In genomic region chr5:115343855-115344254, GRCh38 we compare ENCODE assay signal across 13 cellular contexts. TPM values are rescaled to one million over a fixed set of nuclear protein-coding genes. Genes with fewer than 3 reads are reported as not detected.
DNase-seq lines count a peak whose midpoint lies in the region; ATAC-seq and TF ChIP-seq lines count a peak whose summit lies in the region.
"Had no signal": no experiment of that assay in that cellular context is flagged by ENCODE, and none has a peak within 500 bp of the region (broad histone marks: within the 10 kb centered on the region; RNA-seq: fewer than 3 reads in every experiment).

No MANE protein-coding gene starts in this region.

- intact Hi-C loops in left lung (cut with DNase I) = no loop called here

- H3K4me1 Mint-ChIP-seq in type B pancreatic cell (ENCODE audit: unreplicated experiment) = no peaks in the 10 kb centered on the region
- H3K4me1 Mint-ChIP-seq: activated CD4-positive, alpha-beta memory T cell treated with anti-CD3 and anti-CD28 coated beads, Interleukin-2, amount 10 ng/mL, durations not matched to agents 7 days and 5 days had no signal

- H3K9me3 Mint-ChIP-seq in type B pancreatic cell = no peaks in the 10 kb centered on the region
- H3K9me3 Mint-ChIP-seq: activated CD4-positive, alpha-beta memory T cell treated with anti-CD3 and anti-CD28 coated beads, Interleukin-2, amount 10 ng/mL, durations not matched to agents 7 days and 5 days had no signal

- H3K27me3 Mint-ChIP-seq in type B pancreatic cell = no peaks in the 10 kb centered on the region

- no peak overlapping the region for H3K27ac Mint-ChIP-seq in type B pancreatic cell
- H3K27ac Mint-ChIP-seq: activated CD4-positive, alpha-beta memory T cell treated with anti-CD3 and anti-CD28 coated beads, Interleukin-2, amount 10 ng/mL, durations not matched to agents 7 days and 5 days; activated naive CD8-positive, alpha-beta T cell had no signal

- H3K4me1 ChIP-seq in skeletal muscle satellite cell (ENCODE audit: control insufficient read depth, insufficient read depth, low read length) = peaks cover 29% of the 10 kb centered on the region
- peaks cover 0 to 2% of the 10 kb centered on the region in 2 donors for H3K4me1 ChIP-seq in left lung

- peak overlapping the region; percentile 65 for H3K4me2 ChIP-seq in skeletal muscle satellite cell (ENCODE audit: low read length)

- H3K4me3 Mint-ChIP-seq in type B pancreatic cell = no peak overlapping the region
- H3K4me3 Mint-ChIP-seq: activated CD4-positive, alpha-beta memory T cell treated with anti-CD3 and anti-CD28 coated beads, Interleukin-2, amount 10 ng/mL, durations not matched to agents 7 days and 5 days; activated naive CD8-positive, alpha-beta T cell had no signal

- H3K36me3 ChIP-seq in skeletal muscle satellite cell (ENCODE audit: insufficient read depth, low read length) (no peaks in the 10 kb centered on the region), left lung (no peaks in the 10 kb centered on the region)

- H3K27ac ChIP-seq in left lung = no peak overlapping the region

- no peaks in the 10 kb centered on the region for H3K27me3 ChIP-seq in skeletal muscle satellite cell (ENCODE audit: control insufficient read depth, insufficient read depth, low read length)
- no peaks in the 10 kb centered on the region for H3K27me3 ChIP-seq in left lung

- no peak for TF ChIP-seq CTCF in left lung (IDR thresholded peaks at IDR 0.05)
- TF ChIP-seq CTCF in type B pancreatic cell (conservative IDR thresholded peaks at IDR 0.05) = no peak

- no peak for ATAC-seq in left lung

- H3K36me3 Mint-ChIP-seq in type B pancreatic cell = no peaks in the 10 kb centered on the region
- H3K36me3 Mint-ChIP-seq: activated naive CD8-positive, alpha-beta T cell had no signal

- H3K9ac ChIP-seq in skeletal muscle satellite cell (ENCODE audit: low read depth, low read length) = peak overlapping the region; percentile 5

- H3K9me3 ChIP-seq in skeletal muscle satellite cell (replicated peaks; ENCODE audit: low read length) (no peaks in the 10 kb centered on the region), left lung (no peaks in the 10 kb centered on the region)

- DNase-seq in GM03348 (ENCODE audit: low spot score) = peak; percentile 41
- peak; percentile 53 for DNase-seq in RKO (ENCODE audit: low spot score)
- peak; percentile 57 for DNase-seq in fibroblast of gingiva (ENCODE audit: low read depth)
- no peak for DNase-seq in left lung
- no peak for DNase-seq in ecto neural progenitor cell (ENCODE audit: low spot score)
- DNase-seq in NCI-H748 (lab: John Stamatoyannopoulos, UW; ENCODE audit: unreplicated experiment) = no peak
- DNase-seq in type B pancreatic cell (ENCODE audit: extremely low spot score, unreplicated experiment) = no peak
- DNase-seq: activated CD4-positive, alpha-beta memory T cell treated with anti-CD3 and anti-CD28 coated beads, Interleukin-2, amount 10 ng/mL, durations not matched to agents 7 days and 5 days; effector CD4-positive, alpha-beta T cell; KBM-7; NCI-H2081 treated with DMSO at 0.1 percent for 48 hours had no signal

- peak overlapping the region; percentile 21 for H3K4me3 ChIP-seq in skeletal muscle satellite cell (ENCODE audit: low read length)
- no peak overlapping the region for H3K4me3 ChIP-seq in left lung

RNA-seq across cellular contexts. Expression of gene CCDC112, which starts 47.4 kb away (rescaled TPM):
- 5.9 and 7.9 TPM in 2 replicates for total RNA-seq in skeletal muscle satellite cell (2012; rRNA removed)
- total RNA-seq in left lung (1 to 10 TPM; 6.0 to 6.6 TPM), type B pancreatic cell (ENCODE audit: low replicate concordance) (5.3 and 7.2 TPM in 2 replicates)

Comparison
In these comparisons a context has a peak if more than half of its experiments do, and no peak if none do; other contexts are left out.
1. DNase-seq: peak in GM03348 (single experiment), RKO (single experiment) and fibroblast of gingiva (single experiment); none in left lung (0 of 2), ecto neural progenitor cell (single experiment), NCI-H748 (single experiment) and type B pancreatic cell (single experiment).